ENCODE assay signal across 1 cellular context in the genomic region with DNA sequence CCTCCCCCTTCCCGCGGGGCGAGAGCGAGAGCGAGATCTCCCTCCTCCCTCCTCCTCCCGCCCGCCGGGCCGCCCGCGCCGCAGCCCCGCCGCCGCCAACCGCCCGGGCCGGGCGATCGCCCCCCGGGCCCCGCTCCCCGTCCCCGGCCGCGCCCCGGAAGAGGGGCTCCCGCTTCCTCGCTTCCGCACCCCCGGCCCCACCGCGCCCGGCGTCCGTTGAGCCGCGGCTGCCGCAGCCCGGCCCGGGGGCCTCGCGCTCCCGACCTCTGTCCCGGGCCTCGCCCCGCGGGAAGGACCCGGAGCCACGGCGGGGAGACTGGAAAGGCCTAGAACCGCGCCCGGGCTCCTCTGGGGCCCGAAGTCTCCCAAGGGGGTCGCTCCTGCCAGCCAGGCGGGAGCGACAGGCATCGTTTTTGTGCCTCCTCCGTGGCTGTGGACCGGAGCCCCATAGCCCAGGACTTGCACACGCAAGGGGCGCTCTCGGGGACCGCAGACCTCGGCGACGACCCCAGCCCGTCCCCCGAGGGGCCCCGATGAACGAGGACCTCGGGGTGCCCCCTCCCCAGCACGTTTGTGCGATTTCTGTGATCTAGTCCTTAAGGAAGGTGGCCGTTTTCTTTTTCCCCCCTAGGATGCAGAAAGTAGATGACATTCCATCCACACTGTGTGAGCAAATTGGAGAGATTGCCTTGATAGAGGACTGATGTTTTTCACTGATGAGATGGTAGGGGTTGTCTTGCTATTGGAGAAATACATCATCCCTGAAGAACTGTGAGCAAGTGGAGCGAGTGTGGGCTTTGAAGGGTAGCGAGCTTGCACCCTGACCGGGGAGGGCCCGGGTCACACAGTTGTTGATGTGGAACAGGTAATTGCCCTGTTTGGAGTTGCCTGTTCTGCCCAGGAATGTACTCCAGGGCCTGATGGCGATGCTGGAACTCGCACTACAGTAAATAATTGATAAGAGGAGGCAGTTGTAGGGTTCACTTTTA.
TF ChIP-seq lines count a peak whose summit lies in the region.

No MANE protein-coding gene starts in this region.

TF ChIP-seq in HepG2, 621 proteins besides CTCF, POLR2A, EP300 and RAD21 (continued from another document and continues in another):
- no peak for TF ChIP-seq ZNF75D (CRISPR knock-in tag; IDR thresholded peaks at IDR 0.05; ENCODE audit: borderline replicate concordance)
- no peak for TF ChIP-seq TGIF2 (CRISPR knock-in tag; IDR thresholded peaks at IDR 0.05)
- peak; percentile 1; the same call in 1 of the 2 replicates for TF ChIP-seq ZSCAN31 (CRISPR knock-in tag; IDR thresholded peaks at IDR 0.05; ENCODE audit: low read depth)
- TF ChIP-seq ZNF83 (CRISPR knock-in tag; IDR thresholded peaks at IDR 0.05; ENCODE audit: borderline replicate concordance) = no peak
- TF ChIP-seq SKI (IDR thresholded peaks at IDR 0.05; ENCODE audit: partially characterized antibody) = no peak
- no peak for TF ChIP-seq CC2D1A (CRISPR knock-in tag; IDR thresholded peaks at IDR 0.05)
- TF ChIP-seq MTA3 (CRISPR knock-in tag; IDR thresholded peaks at IDR 0.05) = no peak
- no peak for TF ChIP-seq HCFC1 (IDR thresholded peaks at IDR 0.05; ENCODE audit: low read depth, low read length)
- no peak for TF ChIP-seq DNMT1 (CRISPR knock-in tag; IDR thresholded peaks at IDR 0.05)
- TF ChIP-seq CBFB (CRISPR knock-in tag; IDR thresholded peaks at IDR 0.05) = no peak
- TF ChIP-seq ZNF136 (CRISPR knock-in tag; IDR thresholded peaks at IDR 0.05; ENCODE audit: low read depth) = no peak
- no peak for TF ChIP-seq ZKSCAN5 (CRISPR knock-in tag; IDR thresholded peaks at IDR 0.05)
- TF ChIP-seq ZNF639 (CRISPR knock-in tag; conservative IDR thresholded peaks at IDR 0.05) = peak; percentile 68; the same call in 1 of the 2 replicates
- peak; percentile 86 for TF ChIP-seq PTBP1 (IDR thresholded peaks at IDR 0.05; ENCODE audit: low read depth, low read length, poor library complexity, severe bottlenecking)
- TF ChIP-seq ZNF589 (CRISPR knock-in tag; conservative IDR thresholded peaks at IDR 0.05) = no peak
- TF ChIP-seq NCOR1 (IDR thresholded peaks at IDR 0.05; ENCODE audit: borderline replicate concordance, low read length) = no peak
- TF ChIP-seq ZBTB20 (CRISPR knock-in tag; IDR thresholded peaks at IDR 0.05; ENCODE audit: borderline replicate concordance, low read depth) = 0 out of 2 replicates have a peak, but pooled peaks have one; percentile 7
- TF ChIP-seq SP140L (CRISPR knock-in tag; IDR thresholded peaks at IDR 0.05; ENCODE audit: borderline replicate concordance) = no peak
- no peak for TF ChIP-seq SRSF9 (IDR thresholded peaks at IDR 0.05; ENCODE audit: borderline replicate concordance, insufficient read depth, low read depth, low read length, poor library complexity, severe bottlenecking)
- TF ChIP-seq PHB2 (IDR thresholded peaks at IDR 0.05; ENCODE audit: partially characterized antibody) = no peak
- no peak for TF ChIP-seq DR1 (CRISPR knock-in tag; IDR thresholded peaks at IDR 0.05)
- no peak for TF ChIP-seq HMGA1 (CRISPR knock-in tag; conservative IDR thresholded peaks at IDR 0.05)
- TF ChIP-seq BHLHE40 (IDR thresholded peaks at IDR 0.05; ENCODE audit: low read length) = no peak
- TF ChIP-seq ZBTB46 (CRISPR knock-in tag; IDR thresholded peaks at IDR 0.05; ENCODE audit: borderline replicate concordance) = no peak
- TF ChIP-seq PHF21A (CRISPR knock-in tag; IDR thresholded peaks at IDR 0.05) = peak; percentile 39; the same call in 1 of the 2 replicates
- TF ChIP-seq POLR2AphosphoS5 (IDR thresholded peaks at IDR 0.05; ENCODE audit: low read depth, low read length) = peak; percentile 48
- TF ChIP-seq BRCA1 (CRISPR knock-in tag; IDR thresholded peaks at IDR 0.05) = no peak
- TF ChIP-seq KLF15 (CRISPR knock-in tag; IDR thresholded peaks at IDR 0.05; ENCODE audit: borderline replicate concordance) = peak; percentile 46; the same call in 1 of the 2 replicates
- no peak for TF ChIP-seq SRSF4 (IDR thresholded peaks at IDR 0.05; ENCODE audit: low read depth, low read length, poor library complexity, severe bottlenecking)
- no peak for TF ChIP-seq ZMAT5 (CRISPR knock-in tag; IDR thresholded peaks at IDR 0.05; ENCODE audit: borderline replicate concordance, low read depth)
- no peak for TF ChIP-seq ZFP62 (CRISPR knock-in tag; IDR thresholded peaks at IDR 0.05)
- no peak; the same call in 1 of the 2 replicates for TF ChIP-seq ZGPAT (CRISPR knock-in tag; IDR thresholded peaks at IDR 0.05)
- no peak for TF ChIP-seq SYNCRIP (IDR thresholded peaks at IDR 0.05; ENCODE audit: insufficient read depth, low read depth, low read length)
- TF ChIP-seq MAX (IDR thresholded peaks at IDR 0.05) = 0 out of 2 replicates have a peak, but pooled peaks have one; percentile 11
- TF ChIP-seq ZNF652 (CRISPR knock-in tag; IDR thresholded peaks at IDR 0.05; ENCODE audit: borderline replicate concordance, low read depth) = no peak
- TF ChIP-seq NFATC3 (CRISPR knock-in tag; IDR thresholded peaks at IDR 0.05) = no peak
- no peak for TF ChIP-seq ZNF138 (CRISPR knock-in tag; IDR thresholded peaks at IDR 0.05; ENCODE audit: low read depth)
- TF ChIP-seq, protein P1, sequence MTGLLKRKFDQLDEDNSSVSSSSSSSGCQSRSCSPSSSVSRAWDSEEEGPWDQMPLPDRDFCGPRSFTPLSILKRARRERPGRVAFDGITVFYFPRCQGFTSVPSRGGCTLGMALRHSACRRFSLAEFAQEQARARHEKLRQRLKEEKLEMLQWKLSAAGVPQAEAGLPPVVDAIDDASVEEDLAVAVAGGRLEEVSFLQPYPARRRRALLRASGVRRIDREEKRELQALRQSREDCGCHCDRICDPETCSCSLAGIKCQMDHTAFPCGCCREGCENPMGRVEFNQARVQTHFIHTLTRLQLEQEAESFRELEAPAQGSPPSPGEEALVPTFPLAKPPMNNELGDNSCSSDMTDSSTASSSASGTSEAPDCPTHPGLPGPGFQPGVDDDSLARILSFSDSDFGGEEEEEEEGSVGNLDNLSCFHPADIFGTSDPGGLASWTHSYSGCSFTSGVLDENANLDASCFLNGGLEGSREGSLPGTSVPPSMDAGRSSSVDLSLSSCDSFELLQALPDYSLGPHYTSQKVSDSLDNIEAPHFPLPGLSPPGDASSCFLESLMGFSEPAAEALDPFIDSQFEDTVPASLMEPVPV (CRISPR knock-in tag; IDR thresholded peaks at IDR 0.05) = 0 out of 2 replicates have a peak, but pooled peaks have one; percentile 18
- TF ChIP-seq AGO2 (optimal IDR thresholded peaks at IDR 0.05; ENCODE audit: low read depth, low read length) = peak; percentile 97
- TF ChIP-seq, protein P2, sequence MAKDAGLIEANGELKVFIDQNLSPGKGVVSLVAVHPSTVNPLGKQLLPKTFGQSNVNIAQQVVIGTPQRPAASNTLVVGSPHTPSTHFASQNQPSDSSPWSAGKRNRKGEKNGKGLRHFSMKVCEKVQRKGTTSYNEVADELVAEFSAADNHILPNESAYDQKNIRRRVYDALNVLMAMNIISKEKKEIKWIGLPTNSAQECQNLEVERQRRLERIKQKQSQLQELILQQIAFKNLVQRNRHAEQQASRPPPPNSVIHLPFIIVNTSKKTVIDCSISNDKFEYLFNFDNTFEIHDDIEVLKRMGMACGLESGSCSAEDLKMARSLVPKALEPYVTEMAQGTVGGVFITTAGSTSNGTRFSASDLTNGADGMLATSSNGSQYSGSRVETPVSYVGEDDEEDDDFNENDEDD (CRISPR knock-in tag; IDR thresholded peaks at IDR 0.05; ENCODE audit: borderline replicate concordance) = peak; percentile 32; the same call in 1 of the 2 replicates
- TF ChIP-seq, protein P3, sequence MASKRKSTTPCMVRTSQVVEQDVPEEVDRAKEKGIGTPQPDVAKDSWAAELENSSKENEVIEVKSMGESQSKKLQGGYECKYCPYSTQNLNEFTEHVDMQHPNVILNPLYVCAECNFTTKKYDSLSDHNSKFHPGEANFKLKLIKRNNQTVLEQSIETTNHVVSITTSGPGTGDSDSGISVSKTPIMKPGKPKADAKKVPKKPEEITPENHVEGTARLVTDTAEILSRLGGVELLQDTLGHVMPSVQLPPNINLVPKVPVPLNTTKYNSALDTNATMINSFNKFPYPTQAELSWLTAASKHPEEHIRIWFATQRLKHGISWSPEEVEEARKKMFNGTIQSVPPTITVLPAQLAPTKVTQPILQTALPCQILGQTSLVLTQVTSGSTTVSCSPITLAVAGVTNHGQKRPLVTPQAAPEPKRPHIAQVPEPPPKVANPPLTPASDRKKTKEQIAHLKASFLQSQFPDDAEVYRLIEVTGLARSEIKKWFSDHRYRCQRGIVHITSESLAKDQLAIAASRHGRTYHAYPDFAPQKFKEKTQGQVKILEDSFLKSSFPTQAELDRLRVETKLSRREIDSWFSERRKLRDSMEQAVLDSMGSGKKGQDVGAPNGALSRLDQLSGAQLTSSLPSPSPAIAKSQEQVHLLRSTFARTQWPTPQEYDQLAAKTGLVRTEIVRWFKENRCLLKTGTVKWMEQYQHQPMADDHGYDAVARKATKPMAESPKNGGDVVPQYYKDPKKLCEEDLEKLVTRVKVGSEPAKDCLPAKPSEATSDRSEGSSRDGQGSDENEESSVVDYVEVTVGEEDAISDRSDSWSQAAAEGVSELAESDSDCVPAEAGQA (IDR thresholded peaks at IDR 0.05; ENCODE audit: low read depth) = no peak
- TF ChIP-seq, protein P3 (CRISPR knock-in tag; IDR thresholded peaks at IDR 0.05; ENCODE audit: borderline replicate concordance) = no peak
- TF ChIP-seq ZFY (CRISPR knock-in tag; IDR thresholded peaks at IDR 0.05) = no peak; the same call in none of the 2 replicates
- TF ChIP-seq GFI1 (CRISPR knock-in tag; IDR thresholded peaks at IDR 0.05; ENCODE audit: borderline replicate concordance) = no peak
- peak; percentile 16; the same call in 1 of the 2 replicates for TF ChIP-seq GATAD2A (CRISPR knock-in tag; IDR thresholded peaks at IDR 0.05)
- no peak for TF ChIP-seq DNMT3B (CRISPR knock-in tag; conservative IDR thresholded peaks at IDR 0.05)
- TF ChIP-seq PCBP2 (optimal IDR thresholded peaks at IDR 0.05; ENCODE audit: low read depth, low read length, poor library complexity, severe bottlenecking) = no peak
- no peak for TF ChIP-seq ZNF496 (CRISPR knock-in tag; IDR thresholded peaks at IDR 0.05; ENCODE audit: insufficient replicate concordance)
